ENCODE assay signal across 17 cellular contexts in the genomic region with DNA sequence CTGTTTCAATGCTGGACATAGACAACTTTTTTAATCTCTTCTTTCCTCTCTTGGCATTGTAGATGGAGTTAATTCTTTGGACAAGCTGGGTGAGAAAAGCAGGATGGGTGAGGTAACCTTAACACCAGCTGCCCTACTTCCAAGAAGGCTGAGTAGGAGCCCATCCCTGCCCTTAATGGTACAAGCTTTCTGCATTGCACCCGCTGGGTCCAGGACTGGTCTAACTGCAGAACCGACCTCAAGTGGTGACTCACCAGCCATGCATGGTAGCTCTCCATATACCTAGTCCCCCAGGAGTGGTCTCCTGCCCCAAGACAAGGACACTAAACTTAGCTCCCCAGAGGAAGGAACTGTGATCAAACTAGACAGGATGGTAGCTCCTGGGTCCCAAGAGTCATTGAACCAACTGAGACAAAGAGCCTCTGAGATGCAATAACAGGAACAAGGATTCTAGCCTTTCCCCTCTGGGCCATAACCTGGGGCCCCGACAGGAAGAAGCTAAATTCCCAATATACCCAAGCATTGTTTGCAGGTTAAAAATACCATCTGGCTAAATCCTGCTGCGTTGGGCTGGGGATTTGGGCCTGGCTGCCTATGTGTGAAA. TPM values are rescaled to one million over a fixed set of nuclear protein-coding genes. Genes with fewer than 3 reads are reported as not detected.
DNase-seq lines count a peak whose midpoint lies in the region; ATAC-seq, FAIRE-seq and TF ChIP-seq lines count a peak whose summit lies in the region.
"Had no signal": no experiment of that assay in that cellular context is flagged by ENCODE, and none has a peak within 500 bp of the region (broad histone marks: within the 10 kb centered on the region; RNA-seq: fewer than 3 reads in every experiment).

No MANE protein-coding gene starts in this region.

- no peak overlapping the region for H2BK5ac ChIP-seq in H1 (ENCODE audit: low read depth, low read length)

- CTCF ChIA-PET in H1 (lab: Charles Lee; ENCODE audit: partially characterized antibody) = interaction anchor here (0.6 to 2.5 kb wide), 6 partner anchors 11 to 117 kb away, joined by 3 to 8 read pairs (median 3); no protein-coding TSS in a partner anchor
- CTCF ChIA-PET in A673 (lab: Charles Lee) = no interaction called here

- no peak overlapping the region for H3K23ac ChIP-seq in H1 (ENCODE audit: insufficient read length)

- no peaks in the 10 kb centered on the region for H3K27me3 ChIP-seq in heart left ventricle
- H3K27me3 ChIP-seq in H1 (replicated peaks in 1 of 4; ENCODE audit: control insufficient read depth in 3 of 4, extremely low read depth in 1 of 4, insufficient read depth in 3 of 4, low read length in 3 of 4) = no peaks in the 10 kb centered on the region
- no peaks in the 10 kb centered on the region for H3K27me3 ChIP-seq in thoracic aorta (replicated peaks; ENCODE audit: insufficient read depth)
- H3K27me3 ChIP-seq in A673 (replicated peaks; ENCODE audit: insufficient read depth, low read depth, low read length, poor library complexity) = no peaks in the 10 kb centered on the region

- H3K27me3 Mint-ChIP-seq in natural killer cell (ENCODE audit: low read depth in 2 of 2) = no peaks in the 10 kb centered on the region
- H3K27me3 Mint-ChIP-seq: activated naive CD4-positive, alpha-beta T cell treated with anti-CD3 and anti-CD28 coated beads, Interleukin-2, amount 50 U/mL, for 24 hours had no signal

- H4K8ac ChIP-seq in H1 (ENCODE audit: extremely low read depth, insufficient read depth, low read length) = no peak overlapping the region

- no peak overlapping the region for H4K91ac ChIP-seq in H1 (replicated peaks; ENCODE audit: insufficient read length, low read length)

- TF ChIP-seq CTCF in heart left ventricle (IDR thresholded peaks at IDR 0.05) (no peak), H1 (IDR thresholded peaks at IDR 0.05; ENCODE audit: control extremely low read depth in 1 of 3, insufficient read depth in 1 of 3, low read depth in 1 of 3, low read length in 3 of 3) (no peak), thoracic aorta (IDR thresholded peaks at IDR 0.05) (no peak), natural killer cell (IDR thresholded peaks at IDR 0.05) (no peak), A673 (conservative IDR thresholded peaks at IDR 0.05; ENCODE audit: low read depth, low read length) (no peak)

- H3K36me3 ChIP-seq in heart left ventricle (peaks cover 0 to 65% (median 36%) of the 10 kb centered on the region in 9 donors), H1 (ENCODE audit: control insufficient read depth in 2 of 4, insufficient read depth in 4 of 4, low read length in 3 of 4) (peaks cover 0 to 6% (median 2%) of the 10 kb centered on the region in 4 experiments; a peak in 5 of 8 replicates), thoracic aorta (peaks cover 14% of the 10 kb centered on the region), A673 (ENCODE audit: insufficient read depth, low read length, poor library complexity, severe bottlenecking) (no peaks in the 10 kb centered on the region)

- WGBS in heart left ventricle, 4 donors = 43 to 55% (median 49%) methylated on average over 4 of the region's 4 CpGs
- WGBS in H1 (ENCODE audit: extremely low coverage in 1 of 2, insufficient coverage in 1 of 2, insufficient read length in 1 of 2, insufficient replicate concordance in 2 of 2, low coverage in 1 of 2, low lambda C conversion rate in 2 of 2, missing lambda C conversion rate in 1 of 2), 2 experiments = 91% methylated on average over 4 of the region's 4 CpGs; no CpG with 5 or more reads in 1 of the 2 experiments

- no peak overlapping the region for H2BK15ac ChIP-seq in H1 (ENCODE audit: low read length)

- TF ChIP-seq RAD21 in H1 (IDR thresholded peaks at IDR 0.05 in 1 of 2, conservative IDR thresholded peaks at IDR 0.05 in 1 of 2; ENCODE audit: low read depth in 2 of 2, low read length in 2 of 2) = no peak

- no peak overlapping the region for H3K4me2 ChIP-seq in H1 (ENCODE audit: insufficient read depth in 1 of 2, low read depth in 2 of 2, low read length in 2 of 2)

- intact Hi-C loops in heart left ventricle (cut with DNase I) (loop anchor here in 5 of 10 donors (5.0 to 10.0 kb wide), 6 partner anchors 43 to 100 kb away; a partner anchor contains a TSS), left cardiac atrium (cut with DNase I) (loop anchor here in 1 of 2 donors (5.0 kb wide), 1 partner anchor 63 kb away; no protein-coding TSS in a partner anchor), natural killer cell (cut with micrococcal nuclease) (no loop called here), A673 (cut with micrococcal nuclease; ENCODE audit: unreplicated experiment) (no loop called here)

- H4K20me1 ChIP-seq in H1 (replicated peaks in 1 of 2; ENCODE audit: control insufficient read depth in 1 of 2, insufficient read depth in 2 of 2, low read length in 2 of 2) = no peaks in the 10 kb centered on the region

- H3K23me2 ChIP-seq in H1 (ENCODE audit: low read depth, low read length) = no peaks in the 10 kb centered on the region

- peaks cover 0 to 11% of the 10 kb centered on the region in 2 donors for H3K4me1 Mint-ChIP-seq in natural killer cell

- H2BK120ac ChIP-seq in H1 (replicated peaks; ENCODE audit: low read depth, low read length) = no peak overlapping the region

- ATAC-seq in heart left ventricle = no peak
- no peak for ATAC-seq in left cardiac atrium
- no peak for ATAC-seq in thoracic aorta (ENCODE audit: insufficient number of reproducible peaks, low FRiP score, low read depth)
- no peak for ATAC-seq in natural killer cell

- no peak overlapping the region for H3K4me3 Mint-ChIP-seq in natural killer cell
- H3K4me3 Mint-ChIP-seq: activated naive CD4-positive, alpha-beta T cell treated with anti-CD3 and anti-CD28 coated beads, Interleukin-2, amount 50 U/mL, for 24 hours had no signal

- H3K4me1 ChIP-seq in heart left ventricle = peaks cover 19 to 68% (median 56%) of the 10 kb centered on the region in 12 donors
- H3K4me1 ChIP-seq in H1 (replicated peaks in 1 of 4; ENCODE audit: control insufficient read depth in 3 of 4, insufficient read depth in 4 of 4, low read length in 3 of 4) = peaks cover 0 to 5% (median 3%) of the 10 kb centered on the region in 4 experiments; a peak in 4 of 7 replicates
- H3K4me1 ChIP-seq in thoracic aorta (ENCODE audit: control insufficient read depth in 1 of 2, low read depth in 2 of 2) = peaks cover 37 to 68% of the 10 kb centered on the region in 2 donors
- peaks cover 22% of the 10 kb centered on the region for H3K4me1 ChIP-seq in A673 (ENCODE audit: insufficient read depth, low read length, poor library complexity, severe bottlenecking)

- DNase-seq in heart left ventricle (no peak), left cardiac atrium (no peak), H1 (ENCODE audit: low read depth in 1 of 2, low spot score in 2 of 2) (no peak), myocyte (ENCODE audit: low read depth) (peak; percentile 55), thoracic aorta (ENCODE audit: low spot score) (no peak), natural killer cell (no peak), A673 (ENCODE audit: low spot score) (no peak)
- DNase-seq in activated CD4-positive, alpha-beta T cell treated with anti-CD3 and anti-CD28 coated beads for 1 hour = no peak
- DNase-seq: activated CD4-positive, alpha-beta T cell treated with anti-CD3 and anti-CD28 coated beads for 48 hours; activated T-cell treated with anti-CD3 and anti-CD28 coated beads for 4 hours; NCI-H446 treated with DMSO at 0.1 percent for 48 hours; occipital lobe; small intestine had no signal

- H3K9ac ChIP-seq in H1 (replicated peaks in 1 of 4; ENCODE audit: extremely low read depth in 1 of 4, low read depth in 3 of 4, low read length in 3 of 4) = no peak overlapping the region

- peak overlapping the region in 10 of 12 donors; percentile 26 to 95 (median 65) for H3K27ac ChIP-seq in heart left ventricle
- no peak overlapping the region for H3K27ac ChIP-seq in H1 (ENCODE audit: low read depth, low read length)
- H3K27ac ChIP-seq in thoracic aorta = peak overlapping the region; percentile 88 to 94
- no peak overlapping the region for H3K27ac ChIP-seq in A673 (ENCODE audit: low read depth, low read length, poor library complexity, severe bottlenecking)

- H3K79me1 ChIP-seq in H1 (ENCODE audit: low read depth, low read length) = peaks cover 3% of the 10 kb centered on the region; the same call in 1 of the 2 replicates

- H3K18ac ChIP-seq in H1 (ENCODE audit: extremely low read depth, low read length) = no peak overlapping the region

- no peak overlapping the region for H3K56ac ChIP-seq in H1 (replicated peaks; ENCODE audit: insufficient read length, low read depth, low read length)

- 0 out of 2 replicates have a peak overlapping the region, but pooled peaks have one; percentile 61 for H2BK20ac ChIP-seq in H1 (ENCODE audit: low read length)

- TF ChIP-seq POLR2A in heart left ventricle (IDR thresholded peaks at IDR 0.05) (no peak), H1 (IDR thresholded peaks at IDR 0.05; ENCODE audit: control extremely low read depth in 1 of 2, low read depth in 2 of 2, low read length in 2 of 2) (no peak)

- H2AK5ac ChIP-seq in H1 (ENCODE audit: low read depth, low read length) = no peak overlapping the region

- no TSS peak for BruUV-seq in A673 (replicated peaks; lab: Mats Ljungman, UMichigan)

- FAIRE-seq in H1 (lab: Jason Lieb, UNC) = no peak
- FAIRE-seq: A204.1, small intestine, urothelium cell line had no signal

- no peak overlapping the region for H3K27ac Mint-ChIP-seq in natural killer cell
- H3K27ac Mint-ChIP-seq: activated naive CD4-positive, alpha-beta T cell treated with anti-CD3 and anti-CD28 coated beads, Interleukin-2, amount 50 U/mL, for 24 hours had no signal

- no peak overlapping the region for H4K5ac ChIP-seq in H1 (ENCODE audit: insufficient read length, low read depth, low read length)

- H3K4me3 ChIP-seq in heart left ventricle = no peak overlapping the region
- no peak overlapping the region for H3K4me3 ChIP-seq in H1 (ENCODE audit: extremely low read depth in 1 of 4, insufficient read depth in 2 of 4, low read depth in 3 of 4, low read length in 4 of 4)
- H3K4me3 ChIP-seq in thoracic aorta = no peak overlapping the region
- H3K4me3 ChIP-seq in A673 (ENCODE audit: low read depth, low read length, poor library complexity, severe bottlenecking) = no peak overlapping the region

- POLR2A ChIA-PET in H1 (lab: Charles Lee; ENCODE audit: partially characterized antibody) (interaction anchor here (0.6 to 3.7 kb wide), 11 partner anchors 9 to 96 kb away, joined by 3 to 16 read pairs (median 6); a partner anchor contains a TSS), A673 (lab: Charles Lee; ENCODE audit: low non-redundant PET) (no interaction called here)

- H3K9me3 Mint-ChIP-seq in natural killer cell = no peaks in the 10 kb centered on the region
- H3K9me3 Mint-ChIP-seq: activated naive CD4-positive, alpha-beta T cell treated with anti-CD3 and anti-CD28 coated beads, Interleukin-2, amount 50 U/mL, for 24 hours had no signal

- TF ChIP-seq EP300 in H1 (IDR thresholded peaks at IDR 0.05; ENCODE audit: borderline replicate concordance in 1 of 2, low read depth in 2 of 2, low read length in 2 of 2) = no peak

- no peak overlapping the region for H3K4ac ChIP-seq in H1 (replicated peaks; ENCODE audit: insufficient read length, low read depth, low read length)

- no peaks in the 10 kb centered on the region for H3K36me3 Mint-ChIP-seq in natural killer cell
- H3K36me3 Mint-ChIP-seq: activated naive CD4-positive, alpha-beta T cell treated with anti-CD3 and anti-CD28 coated beads, Interleukin-2, amount 50 U/mL, for 24 hours; CD14-positive monocyte had no signal

- H3K9me3 ChIP-seq in heart left ventricle (no peaks in the 10 kb centered on the region), H1 (ENCODE audit: insufficient read depth in 2 of 2, low read depth in 1 of 2, low read length in 1 of 2) (no peaks in the 10 kb centered on the region), thoracic aorta (no peaks in the 10 kb centered on the region), A673 (ENCODE audit: low read depth, low read length, poor library complexity, severe bottlenecking) (no peaks in the 10 kb centered on the region)

- no peak overlapping the region for H2AFZ ChIP-seq in H1 (ENCODE audit: low read length)

- no peak overlapping the region for H3K14ac ChIP-seq in H1 (ENCODE audit: insufficient read length)

- H3K79me2 ChIP-seq in H1 (ENCODE audit: control insufficient read depth in 1 of 2, insufficient read depth in 2 of 2, low read length in 2 of 2) = no peaks in the 10 kb centered on the region

- no peak overlapping the region for H2BK12ac ChIP-seq in H1 (ENCODE audit: low read depth, low read length)

RNA-seq across cellular contexts. Expression of a gene that starts 32.1 kb away (rescaled TPM):
- total RNA-seq in heart left ventricle (100 to 1,000 TPM; 299 to 597 (median 438) TPM), left cardiac atrium (100 to 1,000 TPM; 577 to 727 TPM), myocyte (403 and 405 TPM in 2 replicates), thoracic aorta (100 to 1,000 TPM; 537 to 617 TPM), natural killer cell (1,000 to 10,000 TPM in 1 of 3 donors, 100 to 1,000 TPM in 2; 672 to 1,208 (median 807) TPM), A673 (2021) (576 and 629 TPM in 2 replicates)
- polyA plus RNA-seq in heart left ventricle (1,000 to 10,000 TPM; 1,719 to 2,980 TPM), H1 (2011; rRNA removed) (1,777 and 1,837 TPM in 2 replicates)
- 1,756 and 1,761 TPM in 2 replicates for total RNA-seq in H1 (2021; fragmentation: NEBNext Ultra II Directional; extraction: Animal tissue kit (Norgen Biotek cat#: 25700))
- 2,449 TPM for polyA plus RNA-seq in H1 (2011; cell fraction: cytosol; rRNA removed)
- 879 TPM for polyA plus RNA-seq in H1 (2011; cell fraction: nucleus; rRNA removed)
- 2,701 to 2,826 TPM (median 2,726 TPM) in 4 replicates for polyA plus RNA-seq in H1 (2012, experiment 1 of 2)
- polyA plus RNA-seq in H1 (2012, experiment 2 of 2) = 37,839 TPM
- 2,237 TPM for polyA plus RNA-seq in H1 (2013, experiment 1 of 2)
- 2,283 TPM for polyA plus RNA-seq in H1 (2013, experiment 2 of 2)
- polyA minus RNA-seq in H1 (2011; rRNA and poly(A)+ RNA removed) = 410 and 445 TPM in 2 replicates
- 498 TPM for polyA minus RNA-seq in H1 (2011; cell fraction: cytosol; rRNA and poly(A)+ RNA removed)
- polyA minus RNA-seq in H1 (2011; cell fraction: nucleus; rRNA and poly(A)+ RNA removed) = 541 TPM
- polyA plus RNA-seq in myocyte (2012) = 1,608 TPM

RNA-seq across cellular contexts. Expression of a gene that starts 32.3 kb away (rescaled TPM):
- total RNA-seq in heart left ventricle (10 to 100 TPM in 1 of 9 donors, 1 to 10 TPM in 7, under 1 TPM in 1; 0.71 to 10.1 (median 4.1) TPM), left cardiac atrium (1 to 10 TPM; 2.3 to 3.2 TPM), myocyte (3.7 and 4.9 TPM in 2 replicates), thoracic aorta (10 to 100 TPM; 10.2 to 18.1 TPM), natural killer cell (10 to 100 TPM; 13.7 to 24.4 (median 14.3) TPM), A673 (2021) (9.7 and 14.6 TPM in 2 replicates)
- polyA plus RNA-seq in heart left ventricle (1 to 10 TPM in 1 of 2 donors, under 1 TPM in 1; 0.72 to 2.6 TPM), H1 (2011; rRNA removed) (3.5 and 4.4 TPM in 2 replicates)
- 3.0 and 3.1 TPM in 2 replicates for total RNA-seq in H1 (2021; fragmentation: NEBNext Ultra II Directional; extraction: Animal tissue kit (Norgen Biotek cat#: 25700))
- 4.7 TPM for polyA plus RNA-seq in H1 (2011; cell fraction: cytosol; rRNA removed)
- polyA plus RNA-seq in H1 (2011; cell fraction: nucleus; rRNA removed) = 17.7 TPM
- polyA plus RNA-seq in H1 (2012, experiment 1 of 2) = 3.2 to 4.1 TPM (median 3.7 TPM) in 4 replicates
- polyA plus RNA-seq in H1 (2012, experiment 2 of 2) = 0.46 TPM
- polyA plus RNA-seq in H1 (2013, experiment 1 of 2) = 2.2 TPM
- polyA plus RNA-seq in H1 (2013, experiment 2 of 2) = 1.5 TPM
- polyA minus RNA-seq in H1 (2011; rRNA and poly(A)+ RNA removed) = 7.1 and 16.9 TPM in 2 replicates
- polyA minus RNA-seq in H1 (2011; cell fraction: cytosol; rRNA and poly(A)+ RNA removed) = 2.7 TPM
- 13.4 TPM for polyA minus RNA-seq in H1 (2011; cell fraction: nucleus; rRNA and poly(A)+ RNA removed)
- polyA plus RNA-seq in myocyte (2012) = 5.7 TPM

Comparison
In these comparisons a context has a peak if more than half of its experiments do, and no peak if none do; other contexts are left out.
1. H3K27ac ChIP-seq: peak in heart left ventricle (10 of 12) and thoracic aorta (2 of 2); none in H1 (single experiment) and A673 (single experiment).